ENCODE assay signal across 15 cellular contexts in genomic region chr5:3490962-3491477, GRCh38.
A peak's percentile ranks its signal among the peaks of the same experiment; 100 is the strongest.
DNase-seq lines count a peak whose midpoint lies in the region; ATAC-seq, FAIRE-seq and TF ChIP-seq lines count a peak whose summit lies in the region.
"Had no signal": no experiment of that assay in that cellular context is flagged by ENCODE, and none has a peak within 500 bp of the region (broad histone marks: within the 10 kb centered on the region; RNA-seq: fewer than 3 reads in every experiment).

No MANE protein-coding gene starts in this region.

- no peaks in the 10 kb centered on the region for H4K20me1 ChIP-seq in HepG2 (ENCODE audit: insufficient read depth, low read length)
- H4K20me1 ChIP-seq: BLaER1 treated with 17β-estradiol and CSF1 and Interleukin-3, amounts not matched to agents 10 nM and 100 nM had no signal

- no peak overlapping the region for H3K9ac ChIP-seq in HepG2 (ENCODE audit: insufficient read depth, low read depth, low read length)
- H3K9ac ChIP-seq: BLaER1 treated with 17β-estradiol and CSF1 and Interleukin-3, amounts not matched to agents 10 nM and 100 nM; GM23248 had no signal

- DNase-seq in HepG2 (ENCODE audit: low spot score) = peak; percentile 2
- no peak for DNase-seq in right lobe of liver
- DNase-seq in NCI-H748 treated with DMSO at 0.1 percent for 48 hours (lab: John Stamatoyannopoulos, UW) = peak; percentile 89
- peak; percentile 90 for DNase-seq in glutamatergic neuron
- no peak for DNase-seq in Right ventricle myocardium superior
- DNase-seq in HT-29 (ENCODE audit: low spot score) = no peak
- DNase-seq: 8988T; CD4-positive, CD25-positive, alpha-beta regulatory T cell; DMS53; GF-D8; GM23248; H7 had no signal

- H3K36me3 ChIP-seq in HepG2 (replicated peaks in 1 of 2; ENCODE audit: control insufficient read depth in 1 of 2, insufficient read depth in 2 of 2, low read length in 2 of 2) (no peaks in the 10 kb centered on the region), right lobe of liver (no peaks in the 10 kb centered on the region), gastroesophageal sphincter (no peaks in the 10 kb centered on the region)
- H3K36me3 ChIP-seq: BLaER1 treated with 17β-estradiol and CSF1 and Interleukin-3, amounts not matched to agents 10 nM and 100 nM had no signal

- peaks cover 41% of the 10 kb centered on the region for H3K4me1 Mint-ChIP-seq in glutamatergic neuron (ENCODE audit: low read depth, unreplicated experiment)
- H3K4me1 Mint-ChIP-seq: CD4-positive, CD25-positive, alpha-beta regulatory T cell had no signal

- no peak for TF ChIP-seq RAD21 in HepG2 (CRISPR knock-in tag; IDR thresholded peaks at IDR 0.05)

- no peak for TF ChIP-seq EP300 in HepG2 (IDR thresholded peaks at IDR 0.05; ENCODE audit: low read depth in 2 of 2, low read length in 2 of 2)
- no peak for TF ChIP-seq EP300 in HepG2 (CRISPR knock-in tag; IDR thresholded peaks at IDR 0.05; ENCODE audit: borderline replicate concordance)
- no peak for TF ChIP-seq EP300 in gastroesophageal sphincter (IDR thresholded peaks at IDR 0.05)

- H3K27me3 Mint-ChIP-seq in glutamatergic neuron (ENCODE audit: unreplicated experiment) = peaks cover 24% of the 10 kb centered on the region
- H3K27me3 Mint-ChIP-seq: CD4-positive, CD25-positive, alpha-beta regulatory T cell had no signal

- TF ChIP-seq POLR2A in HepG2 (IDR thresholded peaks at IDR 0.05; ENCODE audit: insufficient read depth in 1 of 2, low read depth in 2 of 2, low read length in 2 of 2) (no peak), right lobe of liver (IDR thresholded peaks at IDR 0.05) (no peak), gastroesophageal sphincter (IDR thresholded peaks at IDR 0.05) (no peak)

- 4% methylated on average over 11 of the region's 16 CpGs for WGBS in HepG2 (ENCODE audit: low lambda C conversion rate)
- 38% methylated on average over 11 of the region's 16 CpGs for WGBS in right lobe of liver (ENCODE audit: insufficient coverage, low coverage, low lambda C conversion rate, missing lambda C conversion rate)
- WGBS in gastroesophageal sphincter (ENCODE audit: low coverage in 1 of 2), 2 donors = 20% methylated on average over 1 of the region's 16 CpGs; no CpG with 5 or more reads in 1 of the 2 donors

- H3K4me3 Mint-ChIP-seq in glutamatergic neuron (ENCODE audit: unreplicated experiment) = peak overlapping the region; percentile 86
- H3K4me3 Mint-ChIP-seq: CD4-positive, CD25-positive, alpha-beta regulatory T cell had no signal

- peak overlapping the region; percentile 98 for H3K27ac Mint-ChIP-seq in glutamatergic neuron (ENCODE audit: unreplicated experiment)
- H3K27ac Mint-ChIP-seq: CD4-positive, CD25-positive, alpha-beta regulatory T cell had no signal

- intact Hi-C loops in HepG2 (cut with micrococcal nuclease; ENCODE audit: unreplicated experiment) = no loop called here
- intact Hi-C loops in right lobe of liver (cut with DNase I) = no loop called here
- intact Hi-C loops in Right ventricle myocardium superior (cut with DNase I) = no loop called here

- peaks cover 35% of the 10 kb centered on the region for H3K9me3 Mint-ChIP-seq in glutamatergic neuron (ENCODE audit: unreplicated experiment)

- no peak for FAIRE-seq in HepG2 (lab: Jason Lieb, UNC)
- FAIRE-seq: GM19239 had no signal

- H3K4me3 ChIP-seq in HepG2 (replicated peaks in 1 of 3; ENCODE audit: insufficient read depth in 1 of 3, low read depth in 2 of 3, low read length in 3 of 3) (no peak overlapping the region; a peak in 1 of 6 replicates), right lobe of liver (no peak overlapping the region), gastroesophageal sphincter (no peak overlapping the region)
- H3K4me3 ChIP-seq: BLaER1 treated with 17β-estradiol and CSF1 and Interleukin-3, amounts not matched to agents 10 nM and 100 nM; GM23248 had no signal

- H3K79me2 ChIP-seq in HepG2 (ENCODE audit: insufficient read depth, low read length) = no peaks in the 10 kb centered on the region

- no TSS peak for BruUV-seq in HepG2 (replicated peaks; lab: Mats Ljungman, UMichigan)

- in situ Hi-C loops in HepG2 (cut with HindIII; ENCODE audit: extremely low pct_ligation_motif_present, low pct_unique_long_range_greater_than_20kb) = no loop called here

- peak overlapping the region; percentile 2; the same call in 1 of the 2 replicates for H3K4me2 ChIP-seq in HepG2 (ENCODE audit: low read depth, low read length)
- H3K4me2 ChIP-seq: BLaER1 treated with 17β-estradiol and CSF1 and Interleukin-3, amounts not matched to agents 10 nM and 100 nM had no signal

- no peak for TF ChIP-seq CTCF in HepG2 (CRISPR knock-in tag; IDR thresholded peaks at IDR 0.05)
- no peak for TF ChIP-seq CTCF in right lobe of liver (IDR thresholded peaks at IDR 0.05)
- TF ChIP-seq CTCF in glutamatergic neuron (IDR thresholded peaks at IDR 0.05; ENCODE audit: partially characterized antibody, unreplicated experiment) = no peak
- TF ChIP-seq CTCF in gastroesophageal sphincter (IDR thresholded peaks at IDR 0.05) = no peak

- POLR2A ChIA-PET in HepG2 (lab: Yijun Ruan, JAX) = no interaction called here

- H3K27ac ChIP-seq in HepG2 (ENCODE audit: extremely low read length, insufficient read depth, low read length) (no peak overlapping the region), right lobe of liver (no peak overlapping the region), gastroesophageal sphincter (no peak overlapping the region)
- H3K27ac ChIP-seq: BLaER1 treated with 17β-estradiol and CSF1 and Interleukin-3, amounts not matched to agents 10 nM and 100 nM; GM23248 had no signal

- H3K36me3 Mint-ChIP-seq in glutamatergic neuron (ENCODE audit: unreplicated experiment) = no peaks in the 10 kb centered on the region

- no peak overlapping the region for H2AFZ ChIP-seq in HepG2 (ENCODE audit: low read length)
- H2AFZ ChIP-seq: GM23248 had no signal

- H3K27me3 ChIP-seq in HepG2 (ENCODE audit: control insufficient read depth in 1 of 2, insufficient read depth in 2 of 2, low read length in 2 of 2) (peaks cover 0 to 12% of the 10 kb centered on the region in 2 experiments; a peak in 1 of 5 replicates), right lobe of liver (no peaks in the 10 kb centered on the region), gastroesophageal sphincter (peaks cover 23% of the 10 kb centered on the region)
- H3K27me3 ChIP-seq: BLaER1 treated with 17β-estradiol and CSF1 and Interleukin-3, amounts not matched to agents 10 nM and 100 nM had no signal

- CTCF ChIA-PET in HepG2 (lab: Yijun Ruan, JAX; ENCODE audit: low intra/inter-chr PET ratio, low total read pairs) = no interaction called here

- H3K4me1 ChIP-seq in HepG2 (ENCODE audit: insufficient read depth, low read length) (peaks cover 10% of the 10 kb centered on the region; the same call in 1 of the 2 replicates), right lobe of liver (no peaks in the 10 kb centered on the region), gastroesophageal sphincter (no peaks in the 10 kb centered on the region)

- H3K9me3 ChIP-seq in HepG2 (ENCODE audit: low read length) (no peaks in the 10 kb centered on the region; the same call in 1 of the 2 replicates), right lobe of liver (peaks cover 0 to 4% (median 0%) of the 10 kb centered on the region in 4 donors), gastroesophageal sphincter (peaks cover 0 to 7% (median 0%) of the 10 kb centered on the region in 3 donors)

- peak; percentile 73 for ATAC-seq in HepG2
- no peak for ATAC-seq in right lobe of liver
- ATAC-seq in gastroesophageal sphincter = no peak
- ATAC-seq in Right ventricle myocardium superior (ENCODE audit: poor library complexity) = no peak

TF ChIP-seq in HepG2, 621 proteins besides CTCF, POLR2A, EP300 and RAD21:
- TF ChIP-seq PREB (CRISPR knock-in tag; IDR thresholded peaks at IDR 0.05) (no peak), ZNF629 (CRISPR knock-in tag; conservative IDR thresholded peaks at IDR 0.05) (no peak), ZNF3 (CRISPR knock-in tag; IDR thresholded peaks at IDR 0.05) (peak; percentile 76; the same call in 1 of the 2 replicates)
- TF ChIP-seq, protein P1, sequence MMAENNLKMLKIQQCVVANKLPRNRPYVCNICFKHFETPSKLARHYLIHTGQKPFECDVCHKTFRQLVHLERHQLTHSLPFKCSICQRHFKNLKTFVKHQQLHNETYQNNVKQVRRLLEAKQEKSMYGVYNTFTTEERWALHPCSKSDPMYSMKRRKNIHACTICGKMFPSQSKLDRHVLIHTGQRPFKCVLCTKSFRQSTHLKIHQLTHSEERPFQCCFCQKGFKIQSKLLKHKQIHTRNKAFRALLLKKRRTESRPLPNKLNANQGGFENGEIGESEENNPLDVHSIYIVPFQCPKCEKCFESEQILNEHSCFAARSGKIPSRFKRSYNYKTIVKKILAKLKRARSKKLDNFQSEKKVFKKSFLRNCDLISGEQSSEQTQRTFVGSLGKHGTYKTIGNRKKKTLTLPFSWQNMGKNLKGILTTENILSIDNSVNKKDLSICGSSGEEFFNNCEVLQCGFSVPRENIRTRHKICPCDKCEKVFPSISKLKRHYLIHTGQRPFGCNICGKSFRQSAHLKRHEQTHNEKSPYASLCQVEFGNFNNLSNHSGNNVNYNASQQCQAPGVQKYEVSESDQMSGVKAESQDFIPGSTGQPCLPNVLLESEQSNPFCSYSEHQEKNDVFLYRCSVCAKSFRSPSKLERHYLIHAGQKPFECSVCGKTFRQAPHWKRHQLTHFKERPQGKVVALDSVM (CRISPR knock-in tag; IDR thresholded peaks at IDR 0.05) = peak; percentile 75
- TF ChIP-seq, protein P2, sequence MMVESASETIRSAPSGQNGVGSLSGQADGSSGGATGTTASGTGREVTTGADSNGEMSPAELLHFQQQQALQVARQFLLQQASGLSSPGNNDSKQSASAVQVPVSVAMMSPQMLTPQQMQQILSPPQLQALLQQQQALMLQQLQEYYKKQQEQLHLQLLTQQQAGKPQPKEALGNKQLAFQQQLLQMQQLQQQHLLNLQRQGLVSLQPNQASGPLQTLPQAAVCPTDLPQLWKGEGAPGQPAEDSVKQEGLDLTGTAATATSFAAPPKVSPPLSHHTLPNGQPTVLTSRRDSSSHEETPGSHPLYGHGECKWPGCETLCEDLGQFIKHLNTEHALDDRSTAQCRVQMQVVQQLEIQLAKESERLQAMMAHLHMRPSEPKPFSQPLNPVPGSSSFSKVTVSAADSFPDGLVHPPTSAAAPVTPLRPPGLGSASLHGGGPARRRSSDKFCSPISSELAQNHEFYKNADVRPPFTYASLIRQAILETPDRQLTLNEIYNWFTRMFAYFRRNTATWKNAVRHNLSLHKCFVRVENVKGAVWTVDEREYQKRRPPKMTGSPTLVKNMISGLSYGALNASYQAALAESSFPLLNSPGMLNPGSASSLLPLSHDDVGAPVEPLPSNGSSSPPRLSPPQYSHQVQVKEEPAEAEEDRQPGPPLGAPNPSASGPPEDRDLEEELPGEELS (CRISPR knock-in tag; IDR thresholded peaks at IDR 0.05) = 0 out of 2 replicates have a peak, but pooled peaks have one; percentile 21

Comparison
In these comparisons a context has a peak if more than half of its experiments do, and no peak if none do; other contexts are left out.
1. DNase-seq: peak in HepG2 (single experiment), NCI-H748 treated with DMSO at 0.1 percent for 48 hours (single experiment) and glutamatergic neuron (single experiment); none in right lobe of liver (0 of 3), Right ventricle myocardium superior (single experiment) and HT-29 (single experiment).